Comparison of ENCODE assay signal across 20 cellular contexts in the genomic region with DNA sequence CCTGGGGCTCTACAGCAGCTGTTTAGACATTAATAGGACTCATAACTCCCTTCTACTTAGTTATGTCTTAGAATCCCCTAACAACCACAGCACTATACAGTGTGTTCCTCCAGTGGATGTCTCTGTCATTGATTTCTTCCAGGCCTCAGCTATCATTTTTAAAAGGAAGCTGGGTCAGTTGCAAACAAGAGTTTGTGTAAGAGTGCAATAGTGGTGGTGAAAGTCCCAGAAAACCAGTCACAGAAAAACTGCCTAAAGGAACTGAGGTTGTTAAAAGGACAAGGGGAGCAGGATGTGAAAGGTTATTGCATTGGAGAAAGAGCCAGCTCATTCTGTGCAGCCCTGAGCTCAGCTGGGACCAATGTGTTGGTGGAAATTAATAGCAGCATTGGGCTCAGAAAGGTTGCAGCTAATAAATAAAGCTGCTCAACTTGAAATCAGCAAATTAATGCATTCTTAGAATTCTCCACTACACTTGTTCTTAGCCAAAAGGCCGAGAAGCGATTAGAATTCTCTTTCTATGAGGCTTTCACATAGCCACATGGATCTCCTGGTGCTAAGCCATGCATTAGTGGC.
"Had no signal": no experiment of that assay in that cellular context is flagged by ENCODE, and none has a peak within 500 bp of the region (broad histone marks: within the 10 kb centered on the region; RNA-seq: fewer than 3 reads in every experiment).

No MANE protein-coding gene starts in this region.

- DNase-seq: activated CD4-positive, alpha-beta T cell treated with anti-CD3 and anti-CD28 coated beads, Interleukin-2, amount 10 ng/mL, durations not matched to agents 24 days and 14 days; activated CD8-positive, alpha-beta memory T cell treated with anti-CD3 and anti-CD28 coated beads, Interleukin-2, amount 50 U/mL, for 4 hours; activated CD8-positive, alpha-beta T cell treated with anti-CD3 and anti-CD28 coated beads, Interleukin-2, amount 10 ng/mL, durations not matched to agents 7 days and 5 days; activated effector memory CD4-positive, alpha-beta T cell treated with Interleukin-2 at 50 U/mL for 16 hours; activated naive CD4-positive, alpha-beta T cell treated with anti-CD3 and anti-CD28 coated beads, Interleukin-2, amount 50 U/mL, for 16 hours; activated T-cell treated with anti-CD3 and anti-CD28 coated beads, Interleukin-2, amount 50 U/mL, for 4 hours; adrenal gland; effector memory CD8-positive, alpha-beta T cell; foreskin melanocyte; hypothalamus; islet precursor cell; lower lobe of right lung; nephron progenitor cell; occipital lobe; right cardiac atrium; stimulated activated CD4-positive, alpha-beta T cell treated with anti-CD3 and anti-CD28 coated beads, Interleukin-2, amount 100 ng/mL, for 24 hours; stimulated activated naive CD4-positive, alpha-beta T cell treated with Interleukin-2 at 50 U/mL for 16 hours; T1000; thyroid gland had no signal

- H3K36me3 ChIP-seq: adrenal gland, lower lobe of right lung, prostate gland, thyroid gland had no signal

- H3K9me3 Mint-ChIP-seq: activated T-cell treated with anti-CD3 and anti-CD28 coated beads, Interleukin-2, amount 50 U/mL, for 4 hours had no signal

- H3K4me1 ChIP-seq: adrenal gland, lower lobe of right lung, prostate gland, thyroid gland had no signal

- H3K27me3 ChIP-seq: adrenal gland, thyroid gland had no signal

- H3K9me3 ChIP-seq: adrenal gland, lower lobe of right lung, prostate gland, thyroid gland had no signal

- ATAC-seq: activated CD8-positive, alpha-beta T cell treated with anti-CD3 and anti-CD28 coated beads, Interleukin-2, amount 10 ng/mL, durations not matched to agents 7 days and 5 days; activated T-cell treated with anti-CD3 and anti-CD28 coated beads, Interleukin-2, amount 50 U/mL, for 4 hours; effector memory CD8-positive, alpha-beta T cell; lower lobe of right lung; right cardiac atrium had no signal

- H3K27ac Mint-ChIP-seq: activated CD4-positive, alpha-beta T cell treated with anti-CD3 and anti-CD28 coated beads, Interleukin-2, amount 10 ng/mL, durations not matched to agents 24 days and 14 days; activated CD8-positive, alpha-beta T cell treated with anti-CD3 and anti-CD28 coated beads, Interleukin-2, amount 10 ng/mL, durations not matched to agents 7 days and 5 days; effector memory CD8-positive, alpha-beta T cell had no signal

- H3K4me1 Mint-ChIP-seq: activated CD4-positive, alpha-beta T cell treated with anti-CD3 and anti-CD28 coated beads, Interleukin-2, amount 10 ng/mL, durations not matched to agents 24 days and 14 days had no signal

- H3K4me3 ChIP-seq: adrenal gland, lower lobe of right lung, prostate gland, thyroid gland had no signal

- H3K27ac ChIP-seq: adrenal gland, lower lobe of right lung, prostate gland, thyroid gland had no signal

- H3K4me3 Mint-ChIP-seq: activated CD4-positive, alpha-beta T cell treated with anti-CD3 and anti-CD28 coated beads, Interleukin-2, amount 10 ng/mL, durations not matched to agents 24 days and 14 days; activated CD8-positive, alpha-beta T cell treated with anti-CD3 and anti-CD28 coated beads, Interleukin-2, amount 10 ng/mL, durations not matched to agents 7 days and 5 days; activated T-cell treated with anti-CD3 and anti-CD28 coated beads, Interleukin-2, amount 50 U/mL, for 4 hours; effector memory CD8-positive, alpha-beta T cell; nephron progenitor cell had no signal
